Comparison of ENCODE assay signal across 1 cellular context in genomic region chr2:48221846-48222516, GRCh38.
TF ChIP-seq lines count a peak whose summit lies in the region.

No MANE protein-coding gene starts in this region.

TF ChIP-seq in HepG2, 621 proteins besides CTCF, POLR2A, EP300 and RAD21 (continued from another document and continues in another):
- peak; percentile 70; the same call in 1 of the 2 replicates for TF ChIP-seq ZNF543 (CRISPR knock-in tag; IDR thresholded peaks at IDR 0.05)
- TF ChIP-seq ZNF354B (CRISPR knock-in tag; IDR thresholded peaks at IDR 0.05) = 0 out of 2 replicates have a peak, but pooled peaks have one; percentile 50
- TF ChIP-seq RORA (CRISPR knock-in tag; IDR thresholded peaks at IDR 0.05) = no peak
- no peak for TF ChIP-seq ZBTB49 (CRISPR knock-in tag; IDR thresholded peaks at IDR 0.05; ENCODE audit: borderline replicate concordance)
- TF ChIP-seq ZIK1 (CRISPR knock-in tag; IDR thresholded peaks at IDR 0.05; ENCODE audit: borderline replicate concordance, low read depth) = no peak
- peak; percentile 97 for TF ChIP-seq KDM3A (CRISPR knock-in tag; IDR thresholded peaks at IDR 0.05; ENCODE audit: low read depth)
- TF ChIP-seq, protein P1, sequence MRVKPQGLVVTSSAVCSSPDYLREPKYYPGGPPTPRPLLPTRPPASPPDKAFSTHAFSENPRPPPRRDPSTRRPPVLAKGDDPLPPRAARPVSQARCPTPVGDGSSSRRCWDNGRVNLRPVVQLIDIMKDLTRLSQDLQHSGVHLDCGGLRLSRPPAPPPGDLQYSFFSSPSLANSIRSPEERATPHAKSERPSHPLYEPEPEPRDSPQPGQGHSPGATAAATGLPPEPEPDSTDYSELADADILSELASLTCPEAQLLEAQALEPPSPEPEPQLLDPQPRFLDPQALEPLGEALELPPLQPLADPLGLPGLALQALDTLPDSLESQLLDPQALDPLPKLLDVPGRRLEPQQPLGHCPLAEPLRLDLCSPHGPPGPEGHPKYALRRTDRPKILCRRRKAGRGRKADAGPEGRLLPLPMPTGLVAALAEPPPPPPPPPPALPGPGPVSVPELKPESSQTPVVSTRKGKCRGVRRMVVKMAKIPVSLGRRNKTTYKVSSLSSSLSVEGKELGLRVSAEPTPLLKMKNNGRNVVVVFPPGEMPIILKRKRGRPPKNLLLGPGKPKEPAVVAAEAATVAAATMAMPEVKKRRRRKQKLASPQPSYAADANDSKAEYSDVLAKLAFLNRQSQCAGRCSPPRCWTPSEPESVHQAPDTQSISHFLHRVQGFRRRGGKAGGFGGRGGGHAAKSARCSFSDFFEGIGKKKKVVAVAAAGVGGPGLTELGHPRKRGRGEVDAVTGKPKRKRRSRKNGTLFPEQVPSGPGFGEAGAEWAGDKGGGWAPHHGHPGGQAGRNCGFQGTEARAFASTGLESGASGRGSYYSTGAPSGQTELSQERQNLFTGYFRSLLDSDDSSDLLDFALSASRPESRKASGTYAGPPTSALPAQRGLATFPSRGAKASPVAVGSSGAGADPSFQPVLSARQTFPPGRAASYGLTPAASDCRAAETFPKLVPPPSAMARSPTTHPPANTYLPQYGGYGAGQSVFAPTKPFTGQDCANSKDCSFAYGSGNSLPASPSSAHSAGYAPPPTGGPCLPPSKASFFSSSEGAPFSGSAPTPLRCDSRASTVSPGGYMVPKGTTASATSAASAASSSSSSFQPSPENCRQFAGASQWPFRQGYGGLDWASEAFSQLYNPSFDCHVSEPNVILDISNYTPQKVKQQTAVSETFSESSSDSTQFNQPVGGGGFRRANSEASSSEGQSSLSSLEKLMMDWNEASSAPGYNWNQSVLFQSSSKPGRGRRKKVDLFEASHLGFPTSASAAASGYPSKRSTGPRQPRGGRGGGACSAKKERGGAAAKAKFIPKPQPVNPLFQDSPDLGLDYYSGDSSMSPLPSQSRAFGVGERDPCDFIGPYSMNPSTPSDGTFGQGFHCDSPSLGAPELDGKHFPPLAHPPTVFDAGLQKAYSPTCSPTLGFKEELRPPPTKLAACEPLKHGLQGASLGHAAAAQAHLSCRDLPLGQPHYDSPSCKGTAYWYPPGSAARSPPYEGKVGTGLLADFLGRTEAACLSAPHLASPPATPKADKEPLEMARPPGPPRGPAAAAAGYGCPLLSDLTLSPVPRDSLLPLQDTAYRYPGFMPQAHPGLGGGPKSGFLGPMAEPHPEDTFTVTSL (CRISPR knock-in tag; IDR thresholded peaks at IDR 0.05; ENCODE audit: borderline replicate concordance) = peak; percentile 100
- peak; percentile 95 for TF ChIP-seq HNF4A (CRISPR knock-in tag; IDR thresholded peaks at IDR 0.05)
- peak; percentile 80 for TF ChIP-seq HNF4G (IDR thresholded peaks at IDR 0.05; ENCODE audit: borderline replicate concordance, low read depth, low read length)
- TF ChIP-seq HNF4G (CRISPR knock-in tag; IDR thresholded peaks at IDR 0.05; ENCODE audit: borderline replicate concordance, low read depth) = peak; percentile 84; the same call in 1 of the 2 replicates
- peak; percentile 99 for TF ChIP-seq RXRB (CRISPR knock-in tag; IDR thresholded peaks at IDR 0.05; ENCODE audit: borderline replicate concordance)
- 0 out of 2 replicates have a peak, but pooled peaks have one; percentile 65 for TF ChIP-seq NBN (conservative IDR thresholded peaks at IDR 0.05)
- no peak for TF ChIP-seq ZNF207 (IDR thresholded peaks at IDR 0.05; ENCODE audit: borderline replicate concordance)
- TF ChIP-seq ZNF607 (CRISPR knock-in tag; IDR thresholded peaks at IDR 0.05; ENCODE audit: borderline replicate concordance) = peak; percentile 58; the same call in 1 of the 2 replicates
- TF ChIP-seq MLX (CRISPR knock-in tag; IDR thresholded peaks at IDR 0.05) = peak; percentile 97
- TF ChIP-seq RCOR2 (CRISPR knock-in tag; IDR thresholded peaks at IDR 0.05) = peak; percentile 100
- no peak for TF ChIP-seq SRSF1 (optimal IDR thresholded peaks at IDR 0.05; ENCODE audit: low read depth, low read length)
- no peak for TF ChIP-seq ZBTB38 (CRISPR knock-in tag; IDR thresholded peaks at IDR 0.05)
- no peak for TF ChIP-seq ZFP36L2 (CRISPR knock-in tag; IDR thresholded peaks at IDR 0.05)
- peak; percentile 78 for TF ChIP-seq ZNF3 (CRISPR knock-in tag; IDR thresholded peaks at IDR 0.05)
- TF ChIP-seq MEF2D (CRISPR knock-in tag; IDR thresholded peaks at IDR 0.05) = peak; percentile 100
- TF ChIP-seq MIER2 (CRISPR knock-in tag; IDR thresholded peaks at IDR 0.05) = peak; percentile 78
- TF ChIP-seq ZNF414 (CRISPR knock-in tag; IDR thresholded peaks at IDR 0.05) = peak; percentile 68; the same call in 1 of the 2 replicates
- no peak for TF ChIP-seq ZSCAN30 (CRISPR knock-in tag; IDR thresholded peaks at IDR 0.05)
- TF ChIP-seq, protein P2, sequence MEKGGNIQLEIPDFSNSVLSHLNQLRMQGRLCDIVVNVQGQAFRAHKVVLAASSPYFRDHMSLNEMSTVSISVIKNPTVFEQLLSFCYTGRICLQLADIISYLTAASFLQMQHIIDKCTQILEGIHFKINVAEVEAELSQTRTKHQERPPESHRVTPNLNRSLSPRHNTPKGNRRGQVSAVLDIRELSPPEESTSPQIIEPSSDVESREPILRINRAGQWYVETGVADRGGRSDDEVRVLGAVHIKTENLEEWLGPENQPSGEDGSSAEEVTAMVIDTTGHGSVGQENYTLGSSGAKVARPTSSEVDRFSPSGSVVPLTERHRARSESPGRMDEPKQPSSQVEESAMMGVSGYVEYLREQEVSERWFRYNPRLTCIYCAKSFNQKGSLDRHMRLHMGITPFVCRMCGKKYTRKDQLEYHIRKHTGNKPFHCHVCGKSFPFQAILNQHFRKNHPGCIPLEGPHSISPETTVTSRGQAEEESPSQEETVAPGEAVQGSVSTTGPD (CRISPR knock-in tag; IDR thresholded peaks at IDR 0.05) = no peak
- TF ChIP-seq, protein P3, sequence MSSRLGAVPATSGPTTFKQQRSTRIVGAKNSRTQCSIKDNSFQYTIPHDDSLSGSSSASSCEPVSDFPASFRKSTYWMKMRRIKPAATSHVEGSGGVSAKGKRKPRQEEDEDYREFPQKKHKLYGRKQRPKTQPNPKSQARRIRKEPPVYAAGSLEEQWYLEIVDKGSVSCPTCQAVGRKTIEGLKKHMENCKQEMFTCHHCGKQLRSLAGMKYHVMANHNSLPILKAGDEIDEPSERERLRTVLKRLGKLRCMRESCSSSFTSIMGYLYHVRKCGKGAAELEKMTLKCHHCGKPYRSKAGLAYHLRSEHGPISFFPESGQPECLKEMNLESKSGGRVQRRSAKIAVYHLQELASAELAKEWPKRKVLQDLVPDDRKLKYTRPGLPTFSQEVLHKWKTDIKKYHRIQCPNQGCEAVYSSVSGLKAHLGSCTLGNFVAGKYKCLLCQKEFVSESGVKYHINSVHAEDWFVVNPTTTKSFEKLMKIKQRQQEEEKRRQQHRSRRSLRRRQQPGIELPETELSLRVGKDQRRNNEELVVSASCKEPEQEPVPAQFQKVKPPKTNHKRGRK (CRISPR knock-in tag; IDR thresholded peaks at IDR 0.05) = no peak
- peak; percentile 91 for TF ChIP-seq ZNF264 (CRISPR knock-in tag; IDR thresholded peaks at IDR 0.05)
- peak; percentile 100 for TF ChIP-seq SOX6 (IDR thresholded peaks at IDR 0.05)
- peak; percentile 100 for TF ChIP-seq SOX6 (CRISPR knock-in tag; IDR thresholded peaks at IDR 0.05)
- TF ChIP-seq DMAP1 (CRISPR knock-in tag; IDR thresholded peaks at IDR 0.05) = peak; percentile 79; the same call in 1 of the 2 replicates
- peak; percentile 99 for TF ChIP-seq TARDBP (CRISPR knock-in tag; IDR thresholded peaks at IDR 0.05)
- TF ChIP-seq ZNF292 (CRISPR knock-in tag; IDR thresholded peaks at IDR 0.05; ENCODE audit: borderline replicate concordance, low read depth) = peak; percentile 90; the same call in 1 of the 2 replicates
- TF ChIP-seq ARHGAP35 (CRISPR knock-in tag; IDR thresholded peaks at IDR 0.05; ENCODE audit: borderline replicate concordance) = no peak
- TF ChIP-seq PITX1 (CRISPR knock-in tag; IDR thresholded peaks at IDR 0.05) = peak; percentile 95
- peak; percentile 63 for TF ChIP-seq ZNF124 (CRISPR knock-in tag; IDR thresholded peaks at IDR 0.05)
- no peak; the same call in 1 of the 2 replicates for TF ChIP-seq ZSCAN21 (CRISPR knock-in tag; IDR thresholded peaks at IDR 0.05; ENCODE audit: borderline replicate concordance)
- no peak for TF ChIP-seq ZFYVE20 (CRISPR knock-in tag; IDR thresholded peaks at IDR 0.05; ENCODE audit: borderline replicate concordance, low read depth)
- peak; percentile 92 for TF ChIP-seq ATF7 (IDR thresholded peaks at IDR 0.05)
- peak; percentile 54; the same call in 1 of the 2 replicates for TF ChIP-seq ATF7 (CRISPR knock-in tag; IDR thresholded peaks at IDR 0.05)
- TF ChIP-seq, protein P4, sequence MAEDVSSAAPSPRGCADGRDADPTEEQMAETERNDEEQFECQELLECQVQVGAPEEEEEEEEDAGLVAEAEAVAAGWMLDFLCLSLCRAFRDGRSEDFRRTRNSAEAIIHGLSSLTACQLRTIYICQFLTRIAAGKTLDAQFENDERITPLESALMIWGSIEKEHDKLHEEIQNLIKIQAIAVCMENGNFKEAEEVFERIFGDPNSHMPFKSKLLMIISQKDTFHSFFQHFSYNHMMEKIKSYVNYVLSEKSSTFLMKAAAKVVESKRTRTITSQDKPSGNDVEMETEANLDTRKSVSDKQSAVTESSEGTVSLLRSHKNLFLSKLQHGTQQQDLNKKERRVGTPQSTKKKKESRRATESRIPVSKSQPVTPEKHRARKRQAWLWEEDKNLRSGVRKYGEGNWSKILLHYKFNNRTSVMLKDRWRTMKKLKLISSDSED (CRISPR knock-in tag; IDR thresholded peaks at IDR 0.05) = no peak
- peak; percentile 91; the same call in 1 of the 2 replicates for TF ChIP-seq ZNF792 (CRISPR knock-in tag; IDR thresholded peaks at IDR 0.05)
- TF ChIP-seq ZBTB3 (CRISPR knock-in tag; IDR thresholded peaks at IDR 0.05; ENCODE audit: borderline replicate concordance, low read depth) = no peak; the same call in 1 of the 2 replicates
- no peak for TF ChIP-seq ZNF44 (CRISPR knock-in tag; IDR thresholded peaks at IDR 0.05)
- TF ChIP-seq NR2F6 (IDR thresholded peaks at IDR 0.05) = peak; percentile 100
- peak; percentile 100 for TF ChIP-seq NR2F6 (CRISPR knock-in tag; IDR thresholded peaks at IDR 0.05)
- peak; percentile 86 for TF ChIP-seq ASH2L (IDR thresholded peaks at IDR 0.05; ENCODE audit: insufficient read length, low read depth, low read length)
- no peak for TF ChIP-seq ZNF782 (CRISPR knock-in tag; IDR thresholded peaks at IDR 0.05; ENCODE audit: borderline replicate concordance)
